ENCODE assay signal across 10 cellular contexts in the genomic region with DNA sequence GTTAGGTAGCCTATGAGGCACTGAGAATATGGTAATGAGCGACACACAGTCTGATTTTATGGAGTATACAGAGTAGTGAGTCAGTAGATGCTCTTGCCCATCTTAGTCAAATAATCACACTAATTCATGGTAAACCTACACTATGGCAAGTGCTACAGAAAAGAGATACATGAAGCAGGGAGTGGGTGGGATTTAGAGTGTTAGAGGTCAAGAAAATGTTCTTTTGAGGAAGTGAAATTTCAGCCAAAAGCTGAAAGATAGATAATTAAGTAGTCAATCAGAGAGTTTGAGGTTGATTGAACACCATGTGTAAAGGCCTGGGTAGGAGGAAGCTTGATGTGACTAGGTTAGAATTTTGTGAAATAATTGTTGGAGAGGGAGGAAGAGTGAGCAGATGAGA. TPM values are rescaled to one million over a fixed set of nuclear protein-coding genes. Genes with fewer than 3 reads are reported as not detected.
A peak's percentile ranks its signal among the peaks of the same experiment; 100 is the strongest.
DNase-seq lines count a peak whose midpoint lies in the region; ATAC-seq lines count a peak whose summit lies in the region.
"Had no signal": no experiment of that assay in that cellular context is flagged by ENCODE, and none has a peak within 500 bp of the region (broad histone marks: within the 10 kb centered on the region; RNA-seq: fewer than 3 reads in every experiment).

No MANE protein-coding gene starts in this region.

- H3K27ac Mint-ChIP-seq in immature natural killer cell = peak overlapping the region; percentile 0 to 46 (median 30)

- H3K27me3 Mint-ChIP-seq in immature natural killer cell (ENCODE audit: low read depth in 3 of 3) = no peaks in the 10 kb centered on the region

- DNase-seq in immature natural killer cell = no peak
- DNase-seq in NCI-H774 (lab: John Stamatoyannopoulos, UW) = no peak
- DNase-seq in pons (ENCODE audit: low spot score) = no peak
- no peak for DNase-seq in SHP77 treated with DMSO at 0.1 percent for 48 hours (lab: John Stamatoyannopoulos, UW)
- no peak for DNase-seq in hypothalamus (lab: John Stamatoyannopoulos, UW)
- DNase-seq: activated effector memory CD4-positive, alpha-beta T cell treated with Interleukin-2 at 50 U/mL for 16 hours; GF-D8 had no signal

- peaks cover 3 to 24% of the 10 kb centered on the region in 2 donors for H3K4me1 Mint-ChIP-seq in immature natural killer cell

- no peak overlapping the region for H3K4me3 Mint-ChIP-seq in immature natural killer cell

- H3K9me3 Mint-ChIP-seq in immature natural killer cell = no peaks in the 10 kb centered on the region

- peaks cover 17 to 48% (median 28%) of the 10 kb centered on the region in 3 donors for H3K36me3 Mint-ChIP-seq in immature natural killer cell

- ATAC-seq in GM18867 (IDR thresholded peaks at IDR 0.05; ENCODE audit: unreplicated experiment) (peak; percentile 85), GM21576 (IDR thresholded peaks at IDR 0.05; ENCODE audit: unreplicated experiment) (peak; percentile 89), HG03378 (IDR thresholded peaks at IDR 0.05; ENCODE audit: unreplicated experiment) (peak; percentile 89)

RNA-seq across cellular contexts. Expression of gene MDM4, which starts 14.7 kb away (rescaled TPM):
- 10 to 100 TPM in 1 of 3 donors, 1 to 10 TPM in 2; 4.6 to 22.6 (median 8.3) TPM for polyA plus RNA-seq in immature natural killer cell

RNA-seq across cellular contexts. Expression of gene PIK3C2B, which starts 36.3 kb away (rescaled TPM):
- polyA plus RNA-seq in immature natural killer cell = 1 to 10 TPM in 2 of 3 donors, not detected in 1; 1.4 to 2.3 TPM
